23 cellular contexts compared by ENCODE assay signal in genomic region chr16:5323742-5324141, GRCh38.
DNase-seq lines count a peak whose midpoint lies in the region; ATAC-seq, FAIRE-seq and TF ChIP-seq lines count a peak whose summit lies in the region.
"Had no signal": no experiment of that assay in that cellular context is flagged by ENCODE, and none has a peak within 500 bp of the region (broad histone marks: within the 10 kb centered on the region; RNA-seq: fewer than 3 reads in every experiment).

No MANE protein-coding gene starts in this region.

- POLR2A ChIA-PET in H1 (lab: Charles Lee; ENCODE audit: partially characterized antibody) = interaction anchor here (0.8 to 1.0 kb wide), 2 partner anchors 19 to 48 kb away, joined by 3 read pairs; no protein-coding TSS in a partner anchor

- H3K9me3 ChIP-seq in HUES48 (ENCODE audit: control insufficient read depth, insufficient read depth, low read length) (no peaks in the 10 kb centered on the region), H1 (ENCODE audit: insufficient read depth in 2 of 2, low read depth in 1 of 2, low read length in 1 of 2) (peaks cover 0 to 3% of the 10 kb centered on the region in 2 experiments; a peak in 1 of 4 replicates)
- H3K9me3 ChIP-seq: BE2C, HAP-1 had no signal

- no peak overlapping the region for H2AFZ ChIP-seq in GM23338
- no peak overlapping the region for H2AFZ ChIP-seq in H1 (ENCODE audit: low read length)
- H2AFZ ChIP-seq: GM23248 had no signal

- no peak overlapping the region for H3K18ac ChIP-seq in H1 (ENCODE audit: extremely low read depth, low read length)

- H3K14ac ChIP-seq in H1 (ENCODE audit: insufficient read length) = no peak overlapping the region

- H3K4me1 ChIP-seq in GM23338 (ENCODE audit: insufficient read depth) (peaks cover 13% of the 10 kb centered on the region), HUES48 (ENCODE audit: control insufficient read depth, insufficient read depth, low read length) (peaks cover 15% of the 10 kb centered on the region), H1 (replicated peaks in 1 of 4; ENCODE audit: control insufficient read depth in 3 of 4, insufficient read depth in 4 of 4, low read length in 3 of 4) (peaks cover 8 to 17% (median 14%) of the 10 kb centered on the region in 4 experiments)
- H3K4me1 ChIP-seq: BE2C, HAP-1 had no signal

- no peak overlapping the region for H3K56ac ChIP-seq in H1 (replicated peaks; ENCODE audit: insufficient read length, low read depth, low read length)

- peak overlapping the region; percentile 26 for H3K4me3 ChIP-seq in GM23338
- no peak overlapping the region for H3K4me3 ChIP-seq in HUES48 (ENCODE audit: low read depth, low read length)
- H3K4me3 ChIP-seq in H1 (ENCODE audit: extremely low read depth in 1 of 4, insufficient read depth in 2 of 4, low read depth in 3 of 4, low read length in 4 of 4) = peak overlapping the region in 1 of 4 experiments; percentile 8; a peak in 1 of 8 replicates
- H3K4me3 ChIP-seq: GM23248, HAP-1 had no signal

- H3K27ac Mint-ChIP-seq in GM23338 = peak overlapping the region; percentile 63; the same call in 1 of the 2 replicates
- H3K27ac Mint-ChIP-seq: CD4-positive, CD25-positive, alpha-beta regulatory T cell had no signal

- TF ChIP-seq POLR2A in H1 (IDR thresholded peaks at IDR 0.05; ENCODE audit: control extremely low read depth in 1 of 2, low read depth in 2 of 2, low read length in 2 of 2) = no peak

- DNase-seq in GM23338 (ENCODE audit: low spot score) = no peak
- no peak for DNase-seq in H1 (ENCODE audit: low read depth in 1 of 2, low spot score in 2 of 2)
- DNase-seq in T-helper 1 cell = no peak
- DNase-seq: ACHN; BE2C; C1 segment of cervical spinal cord; CD4-positive, CD25-positive, alpha-beta regulatory T cell; CD8-positive, alpha-beta memory T cell; COR-L47; DMS 273 treated with DMSO at 0.1 percent for 48 hours; DMS53; DND-41; EL; GM23248; KG1 had no signal

- 61% methylated on average over 5 of the region's 5 CpGs; no CpG with 5 or more reads in 1 of the 2 experiments for WGBS in H1 (ENCODE audit: extremely low coverage in 1 of 2, insufficient coverage in 1 of 2, insufficient read length in 1 of 2, insufficient replicate concordance in 2 of 2, low coverage in 1 of 2, low lambda C conversion rate in 2 of 2, missing lambda C conversion rate in 1 of 2), 2 experiments

- no peak for FAIRE-seq in H1 (lab: Jason Lieb, UNC)
- FAIRE-seq: A204.1, GM12892, GM18507, HTR-8/SVneo had no signal

- H2BK12ac ChIP-seq in H1 (ENCODE audit: low read depth, low read length) = no peak overlapping the region; the same call in 1 of the 2 replicates

- H3K4me1 Mint-ChIP-seq in GM23338 = peaks cover 33% of the 10 kb centered on the region
- H3K4me1 Mint-ChIP-seq: CD4-positive, CD25-positive, alpha-beta regulatory T cell; CD8-positive, alpha-beta memory T cell had no signal

- no peak overlapping the region for H4K8ac ChIP-seq in H1 (ENCODE audit: extremely low read depth, insufficient read depth, low read length)

- H4K5ac ChIP-seq in H1 (ENCODE audit: insufficient read length, low read depth, low read length) = no peak overlapping the region

- H2BK5ac ChIP-seq in H1 (ENCODE audit: low read depth, low read length) = no peak overlapping the region; the same call in 1 of the 2 replicates

- H3K4ac ChIP-seq in H1 (replicated peaks; ENCODE audit: insufficient read length, low read depth, low read length) = no peak overlapping the region

- H2AK5ac ChIP-seq in H1 (ENCODE audit: low read depth, low read length) = no peak overlapping the region

- no peak overlapping the region for H2BK20ac ChIP-seq in H1 (ENCODE audit: low read length)

- H3K36me3 Mint-ChIP-seq in GM23338 (ENCODE audit: low read depth) = peaks cover 8% of the 10 kb centered on the region; the same call in 1 of the 3 replicates
- H3K36me3 Mint-ChIP-seq: CD4-positive, CD25-positive, alpha-beta regulatory T cell; CD8-positive, alpha-beta memory T cell had no signal

- H3K79me2 ChIP-seq in GM23338 (replicated peaks; ENCODE audit: insufficient read depth) (no peaks in the 10 kb centered on the region), H1 (ENCODE audit: control insufficient read depth in 1 of 2, insufficient read depth in 2 of 2, low read length in 2 of 2) (no peaks in the 10 kb centered on the region)

- 0 out of 2 replicates have a peak, but pooled peaks cover 8% of the 10 kb centered on the region for H3K9me2 ChIP-seq in GM23338 (ENCODE audit: insufficient read depth)

- no peak overlapping the region for H2BK120ac ChIP-seq in H1 (replicated peaks; ENCODE audit: low read depth, low read length)

- TF ChIP-seq RAD21 in H1 (IDR thresholded peaks at IDR 0.05 in 1 of 2, conservative IDR thresholded peaks at IDR 0.05 in 1 of 2; ENCODE audit: low read depth in 2 of 2, low read length in 2 of 2) = no peak

- H3K36me3 ChIP-seq in GM23338 (ENCODE audit: insufficient read depth) = no peaks in the 10 kb centered on the region
- H3K36me3 ChIP-seq in HUES48 (ENCODE audit: control insufficient read depth, insufficient read depth, low read length) = no peaks in the 10 kb centered on the region
- no peaks in the 10 kb centered on the region for H3K36me3 ChIP-seq in H1 (ENCODE audit: control insufficient read depth in 2 of 4, insufficient read depth in 4 of 4, low read length in 3 of 4)
- H3K36me3 ChIP-seq: BE2C, HAP-1 had no signal

- no peaks in the 10 kb centered on the region; the same call in 1 of the 2 replicates for H3K23me2 ChIP-seq in H1 (ENCODE audit: low read depth, low read length)

- peaks cover 4% of the 10 kb centered on the region for H3K27me3 Mint-ChIP-seq in GM23338 (ENCODE audit: insufficient read depth, low read depth, poor library complexity)
- H3K27me3 Mint-ChIP-seq: CD4-positive, CD25-positive, alpha-beta regulatory T cell had no signal

- peak overlapping the region; percentile 68 for H3K4me2 ChIP-seq in GM23338
- H3K4me2 ChIP-seq in H1 (ENCODE audit: insufficient read depth in 1 of 2, low read depth in 2 of 2, low read length in 2 of 2) = peak overlapping the region; percentile 27 to 65

- H3K4me3 Mint-ChIP-seq in GM23338 = no peak overlapping the region
- H3K4me3 Mint-ChIP-seq: CD4-positive, CD25-positive, alpha-beta regulatory T cell; CD8-positive, alpha-beta memory T cell had no signal

- H3F3A ChIP-seq in GM23338 (replicated peaks; ENCODE audit: low read depth) = no peaks in the 10 kb centered on the region

- H3K79me1 ChIP-seq in H1 (ENCODE audit: low read depth, low read length) = no peaks in the 10 kb centered on the region

- CTCF ChIA-PET in H1 (lab: Charles Lee; ENCODE audit: partially characterized antibody) = interaction anchor here (0.6 kb wide), 1 partner anchor 8 kb away, joined by 3 read pairs; no protein-coding TSS in a partner anchor

- H3K27me3 ChIP-seq in GM23338 (ENCODE audit: insufficient read depth) (no peaks in the 10 kb centered on the region), HUES48 (ENCODE audit: control insufficient read depth, insufficient read depth, low read length) (no peaks in the 10 kb centered on the region), H1 (replicated peaks in 1 of 4; ENCODE audit: control insufficient read depth in 3 of 4, extremely low read depth in 1 of 4, insufficient read depth in 3 of 4, low read length in 3 of 4) (peaks cover 0 to 1% (median 0%) of the 10 kb centered on the region in 4 experiments; a peak in 2 of 7 replicates)
- H3K27me3 ChIP-seq: BE2C had no signal

- peaks cover 7% of the 10 kb centered on the region; the same call in 2 of the 3 replicates for H3K9me3 Mint-ChIP-seq in GM23338

- no peak overlapping the region for H4K91ac ChIP-seq in H1 (replicated peaks; ENCODE audit: insufficient read length, low read length)

- no peak for TF ChIP-seq CTCF in GM23338 (conservative IDR thresholded peaks at IDR 0.05; ENCODE audit: low read depth in 2 of 2)
- TF ChIP-seq CTCF in H1 (IDR thresholded peaks at IDR 0.05; ENCODE audit: control extremely low read depth in 1 of 3, insufficient read depth in 1 of 3, low read depth in 1 of 3, low read length in 3 of 3) = no peak

- no peak overlapping the region; the same call in 1 of the 2 replicates for H3K9ac ChIP-seq in HUES48 (ENCODE audit: low read depth, low read length)
- no peak overlapping the region for H3K9ac ChIP-seq in H1 (replicated peaks in 1 of 4; ENCODE audit: extremely low read depth in 1 of 4, low read depth in 3 of 4, low read length in 3 of 4)
- H3K9ac ChIP-seq: GM23248 had no signal

- ATAC-seq in GM23338 = peak; percentile 55
- ATAC-seq in HG02973 (IDR thresholded peaks at IDR 0.05; ENCODE audit: unreplicated experiment) = no peak
- no peak for ATAC-seq in HG02588 (IDR thresholded peaks at IDR 0.05; ENCODE audit: unreplicated experiment)

- no peaks in the 10 kb centered on the region for H4K20me1 ChIP-seq in GM23338 (replicated peaks; ENCODE audit: insufficient read depth)
- no peaks in the 10 kb centered on the region for H4K20me1 ChIP-seq in H1 (replicated peaks in 1 of 2; ENCODE audit: control insufficient read depth in 1 of 2, insufficient read depth in 2 of 2, low read length in 2 of 2)

- TF ChIP-seq EP300 in H1 (IDR thresholded peaks at IDR 0.05; ENCODE audit: borderline replicate concordance in 1 of 2, low read depth in 2 of 2, low read length in 2 of 2) = no peak

- H3K23ac ChIP-seq in H1 (ENCODE audit: insufficient read length) = no peak overlapping the region

- no peak overlapping the region for H2BK15ac ChIP-seq in H1 (ENCODE audit: low read length)

- H3K27ac ChIP-seq in GM23338 (ENCODE audit: low read depth) = 0 out of 2 replicates have a peak overlapping the region, but pooled peaks have one; percentile 35
- H3K27ac ChIP-seq in HUES48 (ENCODE audit: low read depth, low read length) = peak overlapping the region; percentile 57
- no peak overlapping the region for H3K27ac ChIP-seq in H1 (ENCODE audit: low read depth, low read length)
- H3K27ac ChIP-seq: GM23248 had no signal

TF ChIP-seq in GM23338, 12 proteins besides CTCF, POLR2A, EP300 and RAD21 (continues in another document):
- no peak for TF ChIP-seq EZH2 (IDR thresholded peaks at IDR 0.05; ENCODE audit: low read depth, unreplicated experiment)

TF ChIP-seq in H1, 55 proteins besides CTCF, POLR2A, EP300 and RAD21 (continues in another document):
- TF ChIP-seq NANOG (IDR thresholded peaks at IDR 0.05; ENCODE audit: insufficient read depth, low read depth, low read length, poor library complexity, severe bottlenecking) = no peak
